ENCODE assay signal across 8 cellular contexts in the genomic region with DNA sequence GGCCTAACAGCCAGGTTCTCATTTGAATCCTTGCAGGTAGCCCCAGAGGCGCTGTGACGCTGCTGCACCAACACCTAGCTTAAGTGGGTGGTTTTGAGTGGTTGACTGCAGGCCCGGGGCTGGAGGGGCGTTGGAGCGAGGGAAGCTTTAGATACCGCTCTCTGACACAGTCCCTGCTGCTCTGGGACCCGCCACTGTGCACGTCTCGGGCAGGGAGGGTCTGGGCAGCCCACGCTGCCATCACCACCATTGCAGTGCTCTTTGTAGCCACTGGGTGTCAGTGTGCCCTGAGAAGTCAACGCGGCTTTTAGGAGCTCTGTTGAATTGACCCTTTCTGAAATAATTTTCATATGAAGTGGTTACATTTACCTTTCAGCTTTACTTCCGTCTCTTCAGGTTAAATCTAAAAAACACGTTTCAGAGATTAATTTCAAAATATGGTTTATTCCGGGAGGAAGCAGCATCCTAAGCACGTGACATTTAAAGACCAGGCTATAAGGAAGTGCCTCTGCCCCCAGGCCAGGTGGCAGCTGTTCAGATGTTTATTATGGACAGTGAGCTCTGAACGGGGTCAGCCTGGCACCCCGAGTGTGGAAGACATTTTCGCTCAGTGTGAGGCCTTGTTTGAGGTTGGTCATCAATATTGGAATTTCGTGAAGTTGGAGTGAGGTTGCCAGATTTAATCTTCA. TPM values are rescaled to one million over a fixed set of nuclear protein-coding genes. Genes with fewer than 3 reads are reported as not detected.
DNase-seq lines count a peak whose midpoint lies in the region; ATAC-seq and TF ChIP-seq lines count a peak whose summit lies in the region.

No MANE protein-coding gene starts in this region.

- no peak overlapping the region for H3K23ac ChIP-seq in neuronal stem cell (ENCODE audit: low read depth, low read length, poor library complexity)

- H3K18ac ChIP-seq in neuronal stem cell (ENCODE audit: low read length), result no peak overlapping the region

- no peaks in the 10 kb centered on the region for H3F3A ChIP-seq in PC-3 (ENCODE audit: low read length, unreplicated experiment)

- H3K36me3 Mint-ChIP-seq in activated T-cell treated with anti-CD3 and anti-CD28 coated beads, Interleukin-2, amount 50 U/mL, for 72 hours (ENCODE audit: insufficient read depth in 2 of 2), result peaks cover 1 to 8% of the 10 kb centered on the region in 2 donors

- no peak overlapping the region for H2BK15ac ChIP-seq in neuronal stem cell (ENCODE audit: low read length)

- no peak overlapping the region for H4K8ac ChIP-seq in neuronal stem cell (ENCODE audit: low read depth, low read length)

- DNase-seq in CD1c-positive myeloid dendritic cell (ENCODE audit: extremely low spot score) (peak; percentile 72), HFF-Myc (ENCODE audit: extremely low read depth, low read depth) (peak; percentile 24), PC-3 (peak; percentile 54), fibroblast of mammary gland (ENCODE audit: low read depth) (peak; percentile 64), neuronal stem cell (ENCODE audit: low spot score) (peak; percentile 53), NCI-H774 (lab: John Stamatoyannopoulos, UW) (no peak)
- DNase-seq in activated T-cell treated with anti-CD3 and anti-CD28 coated beads, Interleukin-2, amount 50 U/mL, for 72 hours, result peak; percentile 61 to 63

- H3K4me2 ChIP-seq in PC-3 (ENCODE audit: low read length) (no peak overlapping the region), neuronal stem cell (ENCODE audit: insufficient read depth, low read length, poor library complexity, severe bottlenecking) (no peak overlapping the region)

- H4K20me1 ChIP-seq in PC-3 (ENCODE audit: low read length), result no peaks in the 10 kb centered on the region

- H3K79me2 ChIP-seq in PC-3 (ENCODE audit: low read length), result no peaks in the 10 kb centered on the region

- H3K36me3 ChIP-seq in PC-3 (ENCODE audit: low read depth, low read length) (peaks cover 14% of the 10 kb centered on the region), neuronal stem cell (replicated peaks in 1 of 2; ENCODE audit: control insufficient read depth in 2 of 2, insufficient read depth in 2 of 2, low read length in 2 of 2) (peaks cover 36 to 96% of the 10 kb centered on the region in 2 donors)

- H3K4me3 ChIP-seq in HFF-Myc (replicated peaks; ENCODE audit: low read depth, low read length), result no peak overlapping the region
- H3K4me3 ChIP-seq in PC-3 (ENCODE audit: low read length), result no peak overlapping the region
- H3K4me3 ChIP-seq in fibroblast of mammary gland (ENCODE audit: control insufficient read depth, low read depth, low read length), result no peak overlapping the region
- no peak overlapping the region for H3K4me3 ChIP-seq in neuronal stem cell (ENCODE audit: low read length in 2 of 2)

- CTCF ChIA-PET in PC-3 (lab: Charles Lee), result interaction anchor here (0.5 to 2.3 kb wide), 6 partner anchors 49 to 650 kb away, joined by 3 to 65 read pairs (median 6); no protein-coding TSS in a partner anchor

- no peak overlapping the region for H3K4ac ChIP-seq in neuronal stem cell (ENCODE audit: low read length)

- H3K27ac Mint-ChIP-seq in activated T-cell treated with anti-CD3 and anti-CD28 coated beads, Interleukin-2, amount 50 U/mL, for 72 hours, result peak overlapping the region; percentile 61

- no peaks in the 10 kb centered on the region for H3K79me1 ChIP-seq in neuronal stem cell (ENCODE audit: low read depth, low read length)

- H2BK12ac ChIP-seq in neuronal stem cell (ENCODE audit: low read length), result no peak overlapping the region

- H3K4me1 ChIP-seq in PC-3 (ENCODE audit: insufficient read depth, low read length) (peaks cover 14% of the 10 kb centered on the region), neuronal stem cell (ENCODE audit: control insufficient read depth in 2 of 2, insufficient read depth in 1 of 2, low read depth in 1 of 2, low read length in 2 of 2) (no peaks in the 10 kb centered on the region)

- no peak overlapping the region for H2BK5ac ChIP-seq in neuronal stem cell (ENCODE audit: low read length)

- H3K9me3 ChIP-seq in PC-3 (ENCODE audit: low read length), result no peaks in the 10 kb centered on the region
- H3K9me3 ChIP-seq in neuronal stem cell (replicated peaks in 1 of 2; ENCODE audit: control insufficient read depth in 2 of 2, insufficient read depth in 1 of 2, low read depth in 1 of 2, low read length in 2 of 2), result no peaks in the 10 kb centered on the region

- H3K27me3 ChIP-seq in PC-3 (ENCODE audit: low read length), result no peaks in the 10 kb centered on the region
- no peaks in the 10 kb centered on the region for H3K27me3 ChIP-seq in neuronal stem cell (ENCODE audit: control insufficient read depth in 3 of 3, insufficient read depth in 3 of 3, low read depth in 1 of 3, low read length in 3 of 3)

- H3K9me2 ChIP-seq in PC-3 (replicated peaks; ENCODE audit: low read length), result no peaks in the 10 kb centered on the region

- no peaks in the 10 kb centered on the region for H3K9me3 Mint-ChIP-seq in activated T-cell treated with anti-CD3 and anti-CD28 coated beads, Interleukin-2, amount 50 U/mL, for 72 hours

- POLR2A ChIA-PET in PC-3 (lab: Charles Lee; ENCODE audit: unreplicated experiment), result no interaction called here

- no peak overlapping the region for H3K4me3 Mint-ChIP-seq in activated T-cell treated with anti-CD3 and anti-CD28 coated beads, Interleukin-2, amount 50 U/mL, for 72 hours

- no peak overlapping the region for H3K27ac ChIP-seq in PC-3 (ENCODE audit: low read length)
- no peak overlapping the region for H3K27ac ChIP-seq in neuronal stem cell (replicated peaks; ENCODE audit: low read length)
- H3K27ac ChIP-seq in temporal lobe (ENCODE audit: low read depth, low read length), result peak overlapping the region; percentile 61

- no peak overlapping the region for H3K14ac ChIP-seq in neuronal stem cell (ENCODE audit: low read length)

- intact Hi-C loops in PC-3 (cut with micrococcal nuclease), result loop anchor here (1.0 to 2.0 kb wide), 2 partner anchors 92 to 634 kb away; no protein-coding TSS in a partner anchor

- no peak overlapping the region for H2AK5ac ChIP-seq in neuronal stem cell (ENCODE audit: low read depth, low read length)

- H2BK120ac ChIP-seq in neuronal stem cell (ENCODE audit: low read depth, low read length), result no peak overlapping the region

- peaks cover 19% of the 10 kb centered on the region for H3K4me1 Mint-ChIP-seq in activated T-cell treated with anti-CD3 and anti-CD28 coated beads, Interleukin-2, amount 50 U/mL, for 72 hours (ENCODE audit: low read depth)

- no peaks in the 10 kb centered on the region for H3K27me3 Mint-ChIP-seq in activated T-cell treated with anti-CD3 and anti-CD28 coated beads, Interleukin-2, amount 50 U/mL, for 72 hours (ENCODE audit: low read depth)

- peak; percentile 73 for ATAC-seq in PC-3
- peak; percentile 59 to 72 for ATAC-seq in activated T-cell treated with anti-CD3 and anti-CD28 coated beads, Interleukin-2, amount 50 U/mL, for 72 hours (replicated peaks in 1 of 2)

- TF ChIP-seq CTCF in HFF-Myc (IDR thresholded peaks at IDR 0.05; ENCODE audit: low read depth, low read length, missing control alignments) (peak; percentile 96), PC-3 (conservative IDR thresholded peaks at IDR 0.05; ENCODE audit: low read depth, low read length) (peak; percentile 92), fibroblast of mammary gland (conservative IDR thresholded peaks at IDR 0.05; ENCODE audit: control insufficient read depth, insufficient read depth, low read depth, low read length) (peak; percentile 96)

- no CpG with 5 or more reads among the region's 20 CpGs for WGBS in neuronal stem cell (ENCODE audit: extremely low coverage in 2 of 2, insufficient read length in 2 of 2, insufficient replicate concordance in 1 of 2), 2 donors

- H2AFZ ChIP-seq in PC-3 (ENCODE audit: low read length), result no peak overlapping the region
- no peak overlapping the region for H2AFZ ChIP-seq in neuronal stem cell (ENCODE audit: low read length)

- no peak overlapping the region for H4K91ac ChIP-seq in neuronal stem cell (ENCODE audit: low read depth, low read length, poor library complexity)

- H3K9ac ChIP-seq in PC-3 (ENCODE audit: low read length) (no peak overlapping the region), neuronal stem cell (ENCODE audit: low read depth, low read length, poor library complexity) (no peak overlapping the region)

- BruUV-seq in PC-3 (replicated peaks; lab: Mats Ljungman, UMichigan), result no TSS peak

RNA-seq across cellular contexts. Expression of a gene that starts 30.9 kb away (rescaled TPM):
- 69.3 and 85.3 TPM in 2 replicates for total RNA-seq in PC-3 (2014; rRNA removed)
- total RNA-seq in activated T-cell treated with anti-CD3 and anti-CD28 coated beads, Interleukin-2, amount 50 U/mL, for 72 hours, result 10 to 100 TPM; 28.4 to 55.7 TPM
- 7.7 TPM for polyA plus RNA-seq in neuronal stem cell (2013, experiment 1 of 2)
- polyA plus RNA-seq in neuronal stem cell (2013, experiment 2 of 2), result 7.4 TPM
- 5.4 TPM for total RNA-seq in temporal lobe

RNA-seq across cellular contexts. Expression of a gene that starts 38.0 kb away (rescaled TPM):
- total RNA-seq in PC-3 (2014; rRNA removed) (26.6 and 34.5 TPM in 2 replicates), temporal lobe (28.5 TPM)
- 10 to 100 TPM; 37.6 to 43.0 TPM for total RNA-seq in activated T-cell treated with anti-CD3 and anti-CD28 coated beads, Interleukin-2, amount 50 U/mL, for 72 hours
- polyA plus RNA-seq in neuronal stem cell (2013, experiment 1 of 2), result 26.1 TPM
- polyA plus RNA-seq in neuronal stem cell (2013, experiment 2 of 2), result 25.1 TPM
